In the genomic region with DNA sequence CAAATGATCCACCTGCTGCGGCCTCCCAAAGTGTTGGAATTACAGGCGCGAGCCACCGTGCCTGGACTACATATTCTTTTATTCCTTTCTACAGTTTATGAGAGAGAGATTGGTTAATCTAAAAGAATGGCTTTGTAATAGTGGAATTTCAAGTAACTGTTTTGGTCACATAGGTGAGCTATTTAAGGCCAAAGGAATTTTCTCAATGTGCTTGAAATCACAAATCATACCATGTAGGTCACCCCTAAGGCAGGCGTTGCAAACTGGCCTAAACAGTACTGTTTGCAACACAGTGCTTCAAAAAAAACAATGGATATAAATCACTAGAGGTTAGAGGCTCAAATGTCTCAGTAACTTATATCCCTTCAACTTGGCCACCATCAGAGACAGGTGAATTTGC, we compare ENCODE assay signal across 5 cellular contexts.
"Had no signal": no experiment of that assay in that cellular context is flagged by ENCODE, and none has a peak within 500 bp of the region (broad histone marks: within the 10 kb centered on the region; RNA-seq: fewer than 3 reads in every experiment).

No MANE protein-coding gene starts in this region.

- DNase-seq: IMR-90, KBM-7 had no signal

- H3K4me3 ChIP-seq: K562 had no signal

- ATAC-seq: HepG2, K562 had no signal

- H3K27ac ChIP-seq: HL-60 had no signal
